ENCODE assay signal across 9 cellular contexts in genomic region chr7:104973909-104974415, GRCh38. TPM values are rescaled to one million over a fixed set of nuclear protein-coding genes. Genes with fewer than 3 reads are reported as not detected.
DNase-seq lines count a peak whose midpoint lies in the region; ATAC-seq, FAIRE-seq and TF ChIP-seq lines count a peak whose summit lies in the region.
"Had no signal": no experiment of that assay in that cellular context is flagged by ENCODE, and none has a peak within 500 bp of the region (broad histone marks: within the 10 kb centered on the region; RNA-seq: fewer than 3 reads in every experiment).

No MANE protein-coding gene starts in this region.

- H3K4me3 Mint-ChIP-seq in CD4-positive, alpha-beta T cell: no peak overlapping the region
- no peak overlapping the region for H3K4me3 Mint-ChIP-seq in activated CD4-positive, alpha-beta T cell treated with anti-CD3 and anti-CD28 coated beads, Interleukin-2, amount 10 ng/mL, durations not matched to agents 7 days and 5 days

- no peaks in the 10 kb centered on the region for H3K27me3 Mint-ChIP-seq in CD4-positive, alpha-beta T cell
- H3K27me3 Mint-ChIP-seq in activated CD4-positive, alpha-beta T cell treated with anti-CD3 and anti-CD28 coated beads, Interleukin-2, amount 10 ng/mL, durations not matched to agents 7 days and 5 days: no peaks in the 10 kb centered on the region

- H3K4me3 ChIP-seq in astrocyte of the spinal cord (ENCODE audit: low read depth, low read length): no peak overlapping the region
- H3K4me3 ChIP-seq in right atrium auricular region: no peak overlapping the region

- peak; percentile 67 for ATAC-seq in stimulated activated naive CD8-positive, alpha-beta T cell treated with anti-CD3 and anti-CD28 coated beads, Interleukin-15, Interleukin-2, amounts not matched to agents 100 U/mL and 50 U/mL, for 24 hours
- no peak for ATAC-seq in CD4-positive, alpha-beta T cell (ENCODE audit: poor library complexity)

- peak; percentile 31 for FAIRE-seq in GM19239 (lab: Jason Lieb, UNC)
- FAIRE-seq: GM18507 had no signal

- in situ Hi-C loops in astrocyte of the spinal cord (cut with HindIII; ENCODE audit: low sequenced_read_pairs): no loop called here

- peaks cover 0 to 62% of the 10 kb centered on the region in 2 donors for H3K4me1 ChIP-seq in right atrium auricular region

- H3K36me3 Mint-ChIP-seq in CD4-positive, alpha-beta T cell (ENCODE audit: low read depth): no peaks in the 10 kb centered on the region
- peaks cover 9% of the 10 kb centered on the region for H3K36me3 Mint-ChIP-seq in activated CD4-positive, alpha-beta T cell treated with anti-CD3 and anti-CD28 coated beads, Interleukin-2, amount 10 ng/mL, durations not matched to agents 7 days and 5 days (ENCODE audit: low read depth)

- no peaks in the 10 kb centered on the region for H3K9me3 ChIP-seq in right atrium auricular region
- H3K9me3 ChIP-seq in CD4-positive, alpha-beta T cell (ENCODE audit: control insufficient read depth, low read length): no peaks in the 10 kb centered on the region

- TF ChIP-seq CTCF in astrocyte of the spinal cord (IDR thresholded peaks at IDR 0.05; ENCODE audit: low read depth, low read length) (no peak), right atrium auricular region (IDR thresholded peaks at IDR 0.05) (no peak)
- TF ChIP-seq CTCF in CD4-positive, alpha-beta T cell (IDR thresholded peaks at IDR 0.05): no peak

- H3K27me3 ChIP-seq in right atrium auricular region: no peaks in the 10 kb centered on the region
- no peaks in the 10 kb centered on the region for H3K27me3 ChIP-seq in CD4-positive, alpha-beta T cell (ENCODE audit: control insufficient read depth, insufficient read depth, low read length)

- CTCF ChIA-PET in CD4-positive, alpha-beta T cell (lab: Charles Lee): no interaction called here
- CTCF ChIA-PET in activated CD4-positive, alpha-beta T cell treated with anti-CD3 and anti-CD28 coated beads, Interleukin-2, amount 10 ng/mL, durations not matched to agents 7 days and 5 days (lab: Charles Lee): no interaction called here

- POLR2A ChIA-PET in CD4-positive, alpha-beta T cell (lab: Charles Lee): no interaction called here
- POLR2A ChIA-PET in activated CD4-positive, alpha-beta T cell treated with anti-CD3 and anti-CD28 coated beads, Interleukin-2, amount 10 ng/mL, durations not matched to agents 7 days and 5 days (lab: Charles Lee): no interaction called here

- H3K4me1 Mint-ChIP-seq in CD4-positive, alpha-beta T cell (ENCODE audit: low read depth): no peaks in the 10 kb centered on the region
- no peaks in the 10 kb centered on the region for H3K4me1 Mint-ChIP-seq in activated CD4-positive, alpha-beta T cell treated with anti-CD3 and anti-CD28 coated beads, Interleukin-2, amount 10 ng/mL, durations not matched to agents 7 days and 5 days

- no peak overlapping the region for H3K27ac Mint-ChIP-seq in CD4-positive, alpha-beta T cell
- no peak overlapping the region for H3K27ac Mint-ChIP-seq in activated CD4-positive, alpha-beta T cell treated with anti-CD3 and anti-CD28 coated beads, Interleukin-2, amount 10 ng/mL, durations not matched to agents 7 days and 5 days

- peak overlapping the region; percentile 68 to 83 for H3K27ac ChIP-seq in right atrium auricular region
- H3K27ac ChIP-seq in CD4-positive, alpha-beta T cell (ENCODE audit: low read depth, low read length): no peak overlapping the region

- H3K36me3 ChIP-seq in right atrium auricular region: no peaks in the 10 kb centered on the region

- intact Hi-C loops in CD4-positive, alpha-beta T cell (cut with DNase I, micrococcal nuclease): no loop called here

- H3K9me3 Mint-ChIP-seq in CD4-positive, alpha-beta T cell: no peaks in the 10 kb centered on the region
- no peaks in the 10 kb centered on the region for H3K9me3 Mint-ChIP-seq in activated CD4-positive, alpha-beta T cell treated with anti-CD3 and anti-CD28 coated beads, Interleukin-2, amount 10 ng/mL, durations not matched to agents 7 days and 5 days

- no peak for DNase-seq in GM19239 (ENCODE audit: insufficient read length, low spot score)
- peak; percentile 93 for DNase-seq in astrocyte of the spinal cord (ENCODE audit: low read depth, low spot score)
- DNase-seq in right atrium auricular region (ENCODE audit: low spot score): no peak
- DNase-seq in stimulated activated naive CD8-positive, alpha-beta T cell treated with anti-CD3 and anti-CD28 coated beads, Interleukin-15, Interleukin-2, amounts not matched to agents 100 U/mL and 50 U/mL, for 24 hours: no peak
- no peak for DNase-seq in central memory CD4-positive, alpha-beta T cell
- no peak for DNase-seq in CD4-positive, alpha-beta T cell
- DNase-seq in iPS-NIHi7 (ENCODE audit: extremely low spot score): no peak
- DNase-seq in activated CD4-positive, alpha-beta T cell treated with anti-CD3 and anti-CD28 coated beads, Interleukin-2, amount 10 ng/mL, durations not matched to agents 7 days and 5 days: no peak

RNA-seq across cellular contexts. Expression of gene KMT2E, which starts 40.0 kb away (rescaled TPM):
- total RNA-seq in right atrium auricular region: 10 to 100 TPM; 51.4 to 81.3 TPM
- total RNA-seq in CD4-positive, alpha-beta T cell: 100 to 1,000 TPM; 295 to 296 TPM
- total RNA-seq in activated CD4-positive, alpha-beta T cell treated with anti-CD3 and anti-CD28 coated beads, Interleukin-2, amount 10 ng/mL, durations not matched to agents 7 days and 5 days: 10 to 100 TPM; 97.4 to 98.5 TPM
